11 cellular contexts compared by ENCODE assay signal in the genomic region with DNA sequence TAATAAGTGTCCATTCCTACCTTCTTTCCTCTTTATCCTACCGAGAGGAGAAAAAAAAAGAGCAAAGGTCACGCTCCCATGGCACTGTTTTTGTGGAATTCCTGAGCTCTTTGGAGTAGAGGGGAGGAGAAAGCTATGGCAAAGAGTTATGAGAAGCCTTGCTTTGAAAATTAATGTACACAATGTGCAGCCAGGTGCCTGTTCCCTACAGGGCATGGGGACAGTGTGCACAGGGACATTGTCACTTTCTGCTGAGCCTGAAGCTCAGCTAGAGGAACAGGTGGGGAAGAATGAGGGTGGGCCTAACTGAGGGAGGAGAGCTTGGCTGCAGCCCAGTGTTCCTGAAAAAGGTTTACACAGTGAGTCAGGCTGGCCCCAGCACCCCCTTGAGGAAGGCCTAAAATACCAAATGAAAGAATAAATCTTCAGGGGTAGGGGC.
DNase-seq lines count a peak whose midpoint lies in the region; ATAC-seq, FAIRE-seq and TF ChIP-seq lines count a peak whose summit lies in the region.
"Had no signal": no experiment of that assay in that cellular context is flagged by ENCODE, and none has a peak within 500 bp of the region (broad histone marks: within the 10 kb centered on the region; RNA-seq: fewer than 3 reads in every experiment).

No MANE protein-coding gene starts in this region.

- H3K18ac ChIP-seq in neuronal stem cell (ENCODE audit: low read length): peak overlapping the region; percentile 49

- no peaks in the 10 kb centered on the region for H3K9me3 ChIP-seq in ES-I3 (ENCODE audit: control insufficient read depth, insufficient read depth, low read length)
- peaks cover 0 to 1% of the 10 kb centered on the region in 2 donors for H3K9me3 ChIP-seq in neuronal stem cell (replicated peaks in 1 of 2; ENCODE audit: control insufficient read depth in 2 of 2, insufficient read depth in 1 of 2, low read depth in 1 of 2, low read length in 2 of 2)
- no peaks in the 10 kb centered on the region for H3K9me3 ChIP-seq in right atrium auricular region

- TF ChIP-seq CTCF in bronchial epithelial cell (IDR thresholded peaks at IDR 0.05; ENCODE audit: insufficient read depth, low read length, severe bottlenecking): peak; percentile 11
- no peak for TF ChIP-seq CTCF in right atrium auricular region (IDR thresholded peaks at IDR 0.05)
- no peak for TF ChIP-seq CTCF in GM10248 (IDR thresholded peaks at IDR 0.05; ENCODE audit: control extremely low read depth, extremely low read depth, low read depth, missing control alignments)

- no peak overlapping the region for H2BK15ac ChIP-seq in neuronal stem cell (ENCODE audit: low read length)

- H3K4me1 ChIP-seq in ES-I3 (ENCODE audit: insufficient read depth, low read length) (peaks cover 47% of the 10 kb centered on the region), neuronal stem cell (ENCODE audit: control insufficient read depth in 2 of 2, insufficient read depth in 1 of 2, low read depth in 1 of 2, low read length in 2 of 2) (peaks cover 43 to 55% of the 10 kb centered on the region in 2 donors), right atrium auricular region (peaks cover 0 to 66% of the 10 kb centered on the region in 2 donors)

- peak overlapping the region; percentile 12 for H3K4me2 ChIP-seq in neuronal stem cell (ENCODE audit: insufficient read depth, low read length, poor library complexity, severe bottlenecking)

- H3K23ac ChIP-seq in neuronal stem cell (ENCODE audit: low read depth, low read length, poor library complexity): no peak overlapping the region

- POLR2A ChIA-PET in GM10248 (lab: Yijun Ruan, JAX): no interaction called here

- no peak overlapping the region for H4K8ac ChIP-seq in neuronal stem cell (ENCODE audit: low read depth, low read length)

- H3K27me3 ChIP-seq in bronchial epithelial cell (ENCODE audit: control insufficient read depth, insufficient read depth, low read length) (no peaks in the 10 kb centered on the region), neuronal stem cell (ENCODE audit: control insufficient read depth in 3 of 3, insufficient read depth in 3 of 3, low read depth in 1 of 3, low read length in 3 of 3) (no peaks in the 10 kb centered on the region), right atrium auricular region (no peaks in the 10 kb centered on the region)

- H3K4me3 ChIP-seq in bronchial epithelial cell (ENCODE audit: low read depth, low read length) (no peak overlapping the region), neuronal stem cell (ENCODE audit: low read length in 2 of 2) (no peak overlapping the region), right atrium auricular region (no peak overlapping the region)

- H3K36me3 ChIP-seq in ES-I3 (ENCODE audit: insufficient read depth, low read length) (no peaks in the 10 kb centered on the region), bronchial epithelial cell (ENCODE audit: control insufficient read depth, insufficient read depth, low read length) (peaks cover 5% of the 10 kb centered on the region), neuronal stem cell (replicated peaks in 1 of 2; ENCODE audit: control insufficient read depth in 2 of 2, insufficient read depth in 2 of 2, low read length in 2 of 2) (no peaks in the 10 kb centered on the region), right atrium auricular region (no peaks in the 10 kb centered on the region)

- no peak overlapping the region for H2BK12ac ChIP-seq in neuronal stem cell (ENCODE audit: low read length)

- peak overlapping the region; percentile 25 for H2BK5ac ChIP-seq in neuronal stem cell (ENCODE audit: low read length)

- no CpG with 5 or more reads among the region's 2 CpGs for WGBS in neuronal stem cell (ENCODE audit: extremely low coverage in 2 of 2, insufficient read length in 2 of 2, insufficient replicate concordance in 1 of 2), 2 donors

- H2AFZ ChIP-seq in neuronal stem cell (ENCODE audit: low read length): no peak overlapping the region

- ATAC-seq in GM21737 (IDR thresholded peaks at IDR 0.05; ENCODE audit: unreplicated experiment): no peak
- ATAC-seq: activated CD4-positive, alpha-beta T cell treated with anti-CD3 and anti-CD28 coated beads for 36 hours had no signal

- H3K9ac ChIP-seq in ES-I3 (ENCODE audit: low read depth, low read length) (0 out of 2 replicates have a peak overlapping the region, but pooled peaks have one; percentile 2), neuronal stem cell (ENCODE audit: low read depth, low read length, poor library complexity) (no peak overlapping the region)

- CTCF ChIA-PET in GM10248 (lab: Yijun Ruan, JAX): interaction anchor here (1.0 to 2.5 kb wide), 5 partner anchors 10 to 66 kb away, joined by 3 to 8 read pairs (median 5); partner anchors contain the start of gene PLXNA2

- H2AK5ac ChIP-seq in neuronal stem cell (ENCODE audit: low read depth, low read length): no peak overlapping the region

- no peak overlapping the region for H2BK120ac ChIP-seq in neuronal stem cell (ENCODE audit: low read depth, low read length)

- H3K4ac ChIP-seq in neuronal stem cell (ENCODE audit: low read length): no peak overlapping the region

- no peak overlapping the region for H4K91ac ChIP-seq in neuronal stem cell (ENCODE audit: low read depth, low read length, poor library complexity)

- no peaks in the 10 kb centered on the region for H3K79me1 ChIP-seq in neuronal stem cell (ENCODE audit: low read depth, low read length)

- peak overlapping the region; percentile 55 for H3K27ac ChIP-seq in neuronal stem cell (replicated peaks; ENCODE audit: low read length)
- H3K27ac ChIP-seq in right atrium auricular region: no peak overlapping the region

- no peak for FAIRE-seq in bronchial epithelial cell (lab: Jason Lieb, UNC)

- H3K14ac ChIP-seq in neuronal stem cell (ENCODE audit: low read length): no peak overlapping the region

- peak; percentile 46 for DNase-seq in NCI-H1694 treated with DMSO at 0.1 percent for 48 hours (lab: John Stamatoyannopoulos, UW)
- peak; percentile 35 for DNase-seq in bronchial epithelial cell (ENCODE audit: low read depth)
- no peak for DNase-seq in neuronal stem cell (ENCODE audit: low spot score)
- DNase-seq in right atrium auricular region (ENCODE audit: low spot score): no peak
- no peak for DNase-seq in GM10248 (ENCODE audit: extremely low spot score)
- DNase-seq in GF-D8 (lab: John Stamatoyannopoulos, UW): no peak
- DNase-seq: activated CD4-positive, alpha-beta T cell treated with anti-CD3 and anti-CD28 coated beads for 36 hours; activated naive CD8-positive, alpha-beta T cell treated with anti-CD3 and anti-CD28 coated beads, Interleukin-2, amount 10 ng/mL, durations not matched to agents 7 days and 5 days; stimulated activated CD8-positive, alpha-beta memory T cell treated with anti-CD3 and anti-CD28 coated beads, Interleukin-4, amount 100 ng/mL, for 48 hours had no signal

Comparison
In these comparisons a context has a peak if more than half of its experiments do, and no peak if none do; other contexts are left out.
1. DNase-seq: peak in NCI-H1694 treated with DMSO at 0.1 percent for 48 hours (single experiment) and bronchial epithelial cell (single experiment); none in neuronal stem cell (single experiment), right atrium auricular region (single experiment), GM10248 (single experiment) and GF-D8 (single experiment).